8 cellular contexts compared by ENCODE assay signal in genomic region chr9:127763918-127764384, GRCh38. TPM values are rescaled to one million over a fixed set of nuclear protein-coding genes. Genes with fewer than 3 reads are reported as not detected.
A peak's percentile ranks its signal among the peaks of the same experiment; 100 is the strongest.
DNase-seq lines count a peak whose midpoint lies in the region; ATAC-seq and TF ChIP-seq lines count a peak whose summit lies in the region.

No MANE protein-coding gene starts in this region.

- H3K4me2 ChIP-seq in OCI-LY7 (ENCODE audit: low read length) = no peak overlapping the region

- no peaks in the 10 kb centered on the region for H3K27me3 ChIP-seq in GM06990 (replicated peaks; ENCODE audit: control insufficient read depth, insufficient read depth, low read length)

- H2AFZ ChIP-seq in OCI-LY7 (ENCODE audit: low read length) = no peak overlapping the region

- POLR2A ChIA-PET in OCI-LY7 (lab: Charles Lee) = no interaction called here

- no peaks in the 10 kb centered on the region for H3K9me2 ChIP-seq in OCI-LY7 (ENCODE audit: insufficient read depth, low read length)

- H3K4me3 ChIP-seq in GM06990 (replicated peaks; ENCODE audit: low read depth, low read length) (no peak overlapping the region), OCI-LY7 (ENCODE audit: low read depth, low read length, poor library complexity, severe bottlenecking) (no peak overlapping the region), choroid plexus epithelial cell (ENCODE audit: low read depth, low read length) (no peak overlapping the region)

- BruUV-seq in OCI-LY7 (replicated peaks; lab: Mats Ljungman, UMichigan) = no TSS peak

- CTCF ChIA-PET in OCI-LY7 (lab: Charles Lee; ENCODE audit: unreplicated experiment) = no interaction called here

- H4K20me1 ChIP-seq in OCI-LY7 (ENCODE audit: insufficient read depth, low read length) = no peaks in the 10 kb centered on the region

- H3K79me2 ChIP-seq in OCI-LY7 (ENCODE audit: insufficient read depth, low read depth, low read length) = 0 out of 2 replicates have a peak, but pooled peaks cover 3% of the 10 kb centered on the region

- no peaks in the 10 kb centered on the region for H3K9me3 ChIP-seq in OCI-LY7 (ENCODE audit: low read length)

- H3K36me3 ChIP-seq in GM06990 (ENCODE audit: control insufficient read depth, insufficient read depth, low read length) = peaks cover 16% of the 10 kb centered on the region
- peaks cover 57% of the 10 kb centered on the region for H3K36me3 ChIP-seq in OCI-LY7 (ENCODE audit: insufficient read depth, low read length)

- H3K4me1 ChIP-seq in OCI-LY7 (ENCODE audit: insufficient read depth, low read length, poor library complexity, severe bottlenecking) = peaks cover 14% of the 10 kb centered on the region

- peak; percentile 47 for TF ChIP-seq CTCF in GM06990 (IDR thresholded peaks at IDR 0.05; ENCODE audit: insufficient read depth, low read length, poor library complexity, severe bottlenecking)
- TF ChIP-seq CTCF in OCI-LY7 (conservative IDR thresholded peaks at IDR 0.05; ENCODE audit: low read length) = peak; percentile 67
- peak; percentile 49 for TF ChIP-seq CTCF in choroid plexus epithelial cell (conservative IDR thresholded peaks at IDR 0.05; ENCODE audit: low read depth, low read length)

- H3K27ac ChIP-seq in OCI-LY7 (ENCODE audit: low read depth, low read length, poor library complexity, severe bottlenecking) = no peak overlapping the region

- ATAC-seq in HG02759 (IDR thresholded peaks at IDR 0.05; ENCODE audit: unreplicated experiment) = no peak
- ATAC-seq in HG03039 (IDR thresholded peaks at IDR 0.05; ENCODE audit: unreplicated experiment) = no peak
- no peak for ATAC-seq in GM19324 (IDR thresholded peaks at IDR 0.05; ENCODE audit: low FRiP score, unreplicated experiment)

- DNase-seq in GM06990 (ENCODE audit: extremely low read depth, insufficient read length) (no peak), OCI-LY7 (ENCODE audit: low spot score) (peak; percentile 51), choroid plexus epithelial cell (ENCODE audit: low read depth) (peak; percentile 36), midbrain (lab: John Stamatoyannopoulos, UW) (peak; percentile 19), NCI-H526 (lab: John Stamatoyannopoulos, UW) (no peak)

- intact Hi-C loops in OCI-LY7 (cut with micrococcal nuclease; ENCODE audit: unreplicated experiment) = loop anchor here (1.0 kb wide), 2 partner anchors 12 to 21 kb away; no protein-coding TSS in a partner anchor

RNA-seq across cellular contexts. Expression of gene SH2D3C, which starts 14.5 kb away (rescaled TPM):
- 38.5 and 40.0 TPM in 2 replicates for total RNA-seq in OCI-LY7 (2014; rRNA removed; shearing (Covaris generic))
- 39.1 and 45.7 TPM in 2 replicates for total RNA-seq in OCI-LY7 (2022)

RNA-seq across cellular contexts. Expression of gene CDK9, which starts 21.9 kb away (rescaled TPM):
- 69.8 and 80.0 TPM in 2 replicates for total RNA-seq in OCI-LY7 (2014; rRNA removed; shearing (Covaris generic))
- total RNA-seq in OCI-LY7 (2022) = 123 and 136 TPM in 2 replicates

RNA-seq across cellular contexts. Expression of gene TOR2A, which starts 28.9 kb away (rescaled TPM):
- 8.9 and 13.9 TPM in 2 replicates for total RNA-seq in OCI-LY7 (2014; rRNA removed; shearing (Covaris generic))
- total RNA-seq in OCI-LY7 (2022) = 17.9 and 21.6 TPM in 2 replicates

RNA-seq across cellular contexts. Expression of gene FPGS, which starts 38.7 kb away (rescaled TPM):
- total RNA-seq in OCI-LY7 (2014; rRNA removed; shearing (Covaris generic)) = 136 and 147 TPM in 2 replicates
- 132 and 165 TPM in 2 replicates for total RNA-seq in OCI-LY7 (2022)

RNA-seq across cellular contexts. Expression of gene TTC16, which starts 48.1 kb away (rescaled TPM):
- not detected in 2 replicates for total RNA-seq in OCI-LY7 (2014; rRNA removed; shearing (Covaris generic))
- not detected in 2 replicates for total RNA-seq in OCI-LY7 (2022)

Comparison
In these comparisons a context has a peak if more than half of its experiments do, and no peak if none do; other contexts are left out.
1. DNase-seq: peak in OCI-LY7 (single experiment), choroid plexus epithelial cell (single experiment) and midbrain (single experiment); none in GM06990 (single experiment) and NCI-H526 (0 of 2).
2. Peak in every context shown above with its lines, with median percentiles within 50 percentile points of each other: CTCF ChIP-seq.